22 cellular contexts compared by ENCODE assay signal in the genomic region with DNA sequence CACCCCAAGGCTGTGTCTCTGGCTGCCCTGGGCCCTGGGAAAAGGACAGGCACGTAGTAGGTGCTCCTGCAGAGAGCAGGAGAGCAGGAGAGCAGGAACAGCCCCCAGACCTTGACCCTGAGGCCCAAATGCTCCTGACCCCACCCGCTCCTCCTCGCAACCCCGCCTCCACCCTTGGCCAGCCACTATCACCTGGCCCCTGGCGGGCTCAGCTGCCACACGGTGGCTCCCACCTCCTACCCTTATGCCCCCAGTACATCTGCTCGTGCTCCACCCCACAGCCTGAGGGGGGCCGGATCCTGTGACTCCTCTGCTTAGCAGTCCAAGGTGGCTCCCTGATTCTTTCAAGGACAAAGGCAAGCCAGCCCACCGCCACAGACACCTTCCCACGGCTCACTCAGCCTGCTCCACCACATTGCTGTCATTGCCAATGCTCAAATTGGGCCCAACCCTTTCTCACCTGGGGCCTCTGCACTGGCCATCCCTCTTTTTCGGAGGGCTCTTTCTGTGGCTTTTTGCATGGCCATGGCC. TPM values are rescaled to one million over a fixed set of nuclear protein-coding genes. Genes with fewer than 3 reads are reported as not detected.
DNase-seq lines count a peak whose midpoint lies in the region; ATAC-seq and TF ChIP-seq lines count a peak whose summit lies in the region.
"Had no signal": no experiment of that assay in that cellular context is flagged by ENCODE, and none has a peak within 500 bp of the region (broad histone marks: within the 10 kb centered on the region; RNA-seq: fewer than 3 reads in every experiment).

No MANE protein-coding gene starts in this region.

- no peak overlapping the region for H3K4me3 ChIP-seq in heart right ventricle
- H3K4me3 ChIP-seq in SK-N-MC: no peak overlapping the region
- H3K4me3 ChIP-seq in MG63: no peak overlapping the region
- H3K4me3 ChIP-seq: cardiac muscle cell, pancreas had no signal

- no peak overlapping the region for H3K27ac Mint-ChIP-seq in memory B cell
- peak overlapping the region; percentile 97 for H3K27ac Mint-ChIP-seq in type B pancreatic cell
- H3K27ac Mint-ChIP-seq: stimulated activated naive CD8-positive, alpha-beta T cell treated with anti-CD3 and anti-CD28 coated beads, Interleukin-15, Interleukin-2, amounts not matched to agents 100 ng/mL and 50 ng/mL, for 24 hours had no signal

- H3K9me3 Mint-ChIP-seq in memory B cell: no peaks in the 10 kb centered on the region
- no peaks in the 10 kb centered on the region for H3K9me3 Mint-ChIP-seq in type B pancreatic cell
- H3K9me3 Mint-ChIP-seq: stimulated activated naive CD8-positive, alpha-beta T cell treated with anti-CD3 and anti-CD28 coated beads, Interleukin-15, Interleukin-2, amounts not matched to agents 100 ng/mL and 50 ng/mL, for 24 hours had no signal

- TF ChIP-seq CTCF in heart right ventricle (IDR thresholded peaks at IDR 0.05) (no peak), type B pancreatic cell (conservative IDR thresholded peaks at IDR 0.05) (no peak)

- peak overlapping the region; percentile 49 for H3K4me3 Mint-ChIP-seq in memory B cell
- peak overlapping the region; percentile 82 for H3K4me3 Mint-ChIP-seq in type B pancreatic cell
- H3K4me3 Mint-ChIP-seq: stimulated activated naive CD8-positive, alpha-beta T cell treated with anti-CD3 and anti-CD28 coated beads, Interleukin-15, Interleukin-2, amounts not matched to agents 100 ng/mL and 50 ng/mL, for 24 hours had no signal

- H3K36me3 ChIP-seq in heart right ventricle: no peaks in the 10 kb centered on the region
- H3K36me3 ChIP-seq in SK-N-MC (ENCODE audit: insufficient read depth, low read length): no peaks in the 10 kb centered on the region
- H3K36me3 ChIP-seq in MG63: no peaks in the 10 kb centered on the region
- H3K36me3 ChIP-seq: cardiac muscle cell, lower lobe of right lung, pancreas had no signal

- H3K9me3 ChIP-seq in heart right ventricle (no peaks in the 10 kb centered on the region), SK-N-MC (ENCODE audit: low read depth, low read length) (no peaks in the 10 kb centered on the region), MG63 (no peaks in the 10 kb centered on the region)
- H3K9me3 ChIP-seq: lower lobe of right lung, pancreas had no signal

- 94 to 95% methylated on average over 7 to 11 of the region's 11 CpGs for WGBS in heart right ventricle, 2 donors

- intact Hi-C loops in heart right ventricle (cut with DNase I) (loop anchor here in 2 of 10 donors (2.0 to 10.0 kb wide), 3 partner anchors 19 to 531 kb away; a partner anchor contains a TSS), left ventricle myocardium superior (cut with micrococcal nuclease) (no loop called here)

- H3K4me1 Mint-ChIP-seq in memory B cell (no peaks in the 10 kb centered on the region), type B pancreatic cell (ENCODE audit: unreplicated experiment) (peaks cover 4% of the 10 kb centered on the region)

- no peak for ATAC-seq in heart right ventricle
- no peak for ATAC-seq in left ventricle myocardium superior
- no peak for ATAC-seq in memory B cell (ENCODE audit: low read depth)
- ATAC-seq: HCT116, lower lobe of right lung, pancreas had no signal

- H3K27me3 ChIP-seq in heart right ventricle: peaks cover 0 to 15% (median 0%) of the 10 kb centered on the region in 7 donors
- H3K27me3 ChIP-seq in MG63: no peaks in the 10 kb centered on the region
- H3K27me3 ChIP-seq: cardiac muscle cell, pancreas had no signal

- DNase-seq in heart right ventricle (no peak), left ventricle myocardium superior (no peak), SK-N-MC (ENCODE audit: low read depth, low spot score) (no peak), memory B cell (ENCODE audit: low spot score in 2 of 2) (no peak), type B pancreatic cell (ENCODE audit: extremely low spot score, unreplicated experiment) (no peak), SKM-1 (lab: John Stamatoyannopoulos, UW; ENCODE audit: unreplicated experiment) (no peak), MG63 (no peak)
- DNase-seq in central memory CD4-positive, alpha-beta T cell: no peak
- DNase-seq: ACHN; activated CD4-positive, alpha-beta T cell treated with anti-CD3 and anti-CD28 coated beads, Interleukin-2, amount 50 U/mL, for 1 hour; activated CD8-positive, alpha-beta memory T cell treated with anti-CD3 and anti-CD28 coated beads, Interleukin-2, amount 50 U/mL, for 4 hours; DND-41; effector CD8-positive, alpha-beta T cell; lower lobe of right lung; NCI-H2029 treated with DMSO at 0.1 percent for 48 hours; pancreas; stimulated activated CD4-positive, alpha-beta T cell treated with anti-CD3 and anti-CD28 coated beads, Interleukin-1b, Interleukin-23, amount 100 ng/mL, for 48 hours had no signal

- H3K4me1 ChIP-seq in heart right ventricle: peaks cover 0 to 38% (median 15%) of the 10 kb centered on the region in 9 donors
- H3K4me1 ChIP-seq: pancreas had no signal

- H3K27ac ChIP-seq in heart right ventricle: peak overlapping the region in 6 of 10 donors; percentile 68 to 84 (median 80)
- H3K27ac ChIP-seq in SK-N-MC: peak overlapping the region; percentile 90
- H3K27ac ChIP-seq: cardiac muscle cell, lower lobe of right lung, pancreas had no signal

- H3K36me3 Mint-ChIP-seq in memory B cell (no peaks in the 10 kb centered on the region), type B pancreatic cell (no peaks in the 10 kb centered on the region)

- H3K9ac ChIP-seq in SK-N-MC (ENCODE audit: insufficient read length): no peak overlapping the region

- H3K27me3 Mint-ChIP-seq in memory B cell: peaks cover 8% of the 10 kb centered on the region
- no peaks in the 10 kb centered on the region for H3K27me3 Mint-ChIP-seq in type B pancreatic cell
- H3K27me3 Mint-ChIP-seq: stimulated activated naive CD8-positive, alpha-beta T cell treated with anti-CD3 and anti-CD28 coated beads, Interleukin-15, Interleukin-2, amounts not matched to agents 100 ng/mL and 50 ng/mL, for 24 hours had no signal

RNA-seq across cellular contexts. Expression of a gene that starts 5.4 kb away (rescaled TPM):
- total RNA-seq in heart right ventricle (10 to 100 TPM; 12.7 to 25.7 (median 18.2) TPM), left ventricle myocardium superior (16.2 TPM), type B pancreatic cell (ENCODE audit: low replicate concordance) (19.6 and 32.5 TPM in 2 replicates)
- 10 to 100 TPM; 24.3 to 45.3 TPM for polyA plus RNA-seq in heart right ventricle
- 42.4 and 101 TPM in 2 replicates for total RNA-seq in MG63 (2014; rRNA removed; shearing (Covaris generic); ENCODE audit: low replicate concordance)

RNA-seq across cellular contexts. Expression of a gene that starts 19.0 kb away (rescaled TPM):
- total RNA-seq in heart right ventricle (100 to 1,000 TPM in 1 of 10 donors, 10 to 100 TPM in 9; 38.7 to 202 (median 62.4) TPM), left ventricle myocardium superior (40.6 TPM), type B pancreatic cell (ENCODE audit: low replicate concordance) (2.7 and 29.6 TPM in 2 replicates)
- polyA plus RNA-seq in heart right ventricle: 100 to 1,000 TPM; 101 to 116 TPM
- 35.9 and 94.7 TPM in 2 replicates for total RNA-seq in MG63 (2014; rRNA removed; shearing (Covaris generic); ENCODE audit: low replicate concordance)
- total RNA-seq: T-helper 1 cell treated with Interleukin-12 subunit alpha and Interleukin-12 subunit beta and Interleukin-4 antibody, amounts not matched to agents 30 ng/mL and 1 ng/mL, for 36 hours had no signal

RNA-seq across cellular contexts. Expression of a gene that starts 30.0 kb away (rescaled TPM):
- total RNA-seq in heart right ventricle (under 1 TPM in 6 of 10 donors, not detected in 4; 0.20 to 0.33 (median 0.26) TPM), left ventricle myocardium superior (0.25 TPM), type B pancreatic cell (ENCODE audit: low replicate concordance) (0.72 and 1.3 TPM in 2 replicates)
- polyA plus RNA-seq in heart right ventricle: under 1 TPM; 0.36 to 0.44 TPM
- total RNA-seq in MG63 (2014; rRNA removed; shearing (Covaris generic); ENCODE audit: low replicate concordance): 12.0 TPM in 1 of 2 replicates, not detected in the other
- polyA plus RNA-seq: cardiac muscle cell had no signal

RNA-seq across cellular contexts. Expression of a gene that starts 41.6 kb away (rescaled TPM):
- total RNA-seq in heart right ventricle (not detected), left ventricle myocardium superior (not detected), type B pancreatic cell (ENCODE audit: low replicate concordance) (0.26 and 0.43 TPM in 2 replicates)
- not detected for polyA plus RNA-seq in heart right ventricle
- 0.13 TPM in 1 of 2 replicates, not detected in the other for total RNA-seq in MG63 (2014; rRNA removed; shearing (Covaris generic); ENCODE audit: low replicate concordance)
- total RNA-seq: glomerular endothelial cell, lower lobe of right lung had no signal
